ENCODE assay signal across 28 cellular contexts in genomic region chr1:227685807-227686206, GRCh38.
"Had no signal": no experiment of that assay in that cellular context is flagged by ENCODE, and none has a peak within 500 bp of the region (broad histone marks: within the 10 kb centered on the region; RNA-seq: fewer than 3 reads in every experiment).

No MANE protein-coding gene starts in this region.

- H3K36me3 ChIP-seq: brain microvascular endothelial cell had no signal

- H3K27me3 ChIP-seq: brain microvascular endothelial cell, dorsolateral prefrontal cortex had no signal

- FAIRE-seq: astrocyte, bronchial epithelial cell, frontal cortex had no signal

- H3K27ac ChIP-seq: brain microvascular endothelial cell, coronary artery, dorsolateral prefrontal cortex had no signal

- DNase-seq: activated CD4-positive, alpha-beta memory T cell treated with anti-CD3 and anti-CD28 coated beads, Interleukin-2, amount 10 ng/mL, durations not matched to agents 7 days and 5 days; activated CD4-positive, alpha-beta T cell treated with anti-CD3 and anti-CD28 coated beads for 36 hours; activated CD4-positive, alpha-beta T cell treated with anti-CD3 and anti-CD28 coated beads, Interleukin-2, amount 10 ng/mL, durations not matched to agents 7 days and 5 days; activated CD4-positive, alpha-beta T cell treated with anti-CD3 and anti-CD28 coated beads, Interleukin-2, amount 50 U/mL, for 4 hours; activated CD4-positive, CD25-positive, alpha-beta regulatory T cell; activated CD4-positive, CD25-positive, alpha-beta regulatory T cell treated with anti-CD3 and anti-CD28 coated beads, Interleukin-2, amount 50 U/mL, for 72 hours; activated CD8-positive, alpha-beta memory T cell treated with anti-CD3 and anti-CD28 coated beads, Interleukin-2, amount 50 U/mL, for 48 hours; activated effector memory CD4-positive, alpha-beta T cell treated with Interleukin-2 at 50 U/mL for 16 hours; activated gamma-delta T cell treated with Interleukin-2 at 50 U/mL for 16 hours; activated naive CD4-positive, alpha-beta T cell treated with anti-CD3 and anti-CD28 coated beads, Interleukin-2, amount 50 U/mL, for 16 hours; activated naive CD4-positive, alpha-beta T cell treated with Interleukin-2 at 50 U/mL for 16 hours; activated T-cell treated with anti-CD3 and anti-CD28 coated beads for 4 hours; activated T-cell treated with anti-CD3 and anti-CD28 coated beads, Interleukin-2, amount 50 U/mL, for 24 hours; amniotic stem cell; anterior cingulate cortex; brain microvascular endothelial cell; dorsolateral prefrontal cortex; effector memory CD4-positive, alpha-beta T cell; endodermal cell; foreskin fibroblast; head of caudate nucleus; T-helper 1 cell; T-helper 17 cell; T1000 had no signal

- H3K4me3 ChIP-seq: coronary artery, dorsolateral prefrontal cortex had no signal
